6 cellular contexts compared by ENCODE assay signal in genomic region chr9:89093201-89093600, GRCh38.
"Had no signal": no experiment of that assay in that cellular context is flagged by ENCODE, and none has a peak within 500 bp of the region (broad histone marks: within the 10 kb centered on the region; RNA-seq: fewer than 3 reads in every experiment).

No MANE protein-coding gene starts in this region.

- H3K36me3 ChIP-seq: HAP-1 had no signal

- H3K9me3 ChIP-seq: HAP-1 had no signal

- H3K27ac ChIP-seq: GM23248, HL-60 had no signal

- H3K4me1 ChIP-seq: HAP-1 had no signal

- DNase-seq: GM23248, GOT3, H7, HFFc6 had no signal

- H3K4me3 ChIP-seq: GM23248, HAP-1 had no signal
